9 cellular contexts compared by ENCODE assay signal in the genomic region with DNA sequence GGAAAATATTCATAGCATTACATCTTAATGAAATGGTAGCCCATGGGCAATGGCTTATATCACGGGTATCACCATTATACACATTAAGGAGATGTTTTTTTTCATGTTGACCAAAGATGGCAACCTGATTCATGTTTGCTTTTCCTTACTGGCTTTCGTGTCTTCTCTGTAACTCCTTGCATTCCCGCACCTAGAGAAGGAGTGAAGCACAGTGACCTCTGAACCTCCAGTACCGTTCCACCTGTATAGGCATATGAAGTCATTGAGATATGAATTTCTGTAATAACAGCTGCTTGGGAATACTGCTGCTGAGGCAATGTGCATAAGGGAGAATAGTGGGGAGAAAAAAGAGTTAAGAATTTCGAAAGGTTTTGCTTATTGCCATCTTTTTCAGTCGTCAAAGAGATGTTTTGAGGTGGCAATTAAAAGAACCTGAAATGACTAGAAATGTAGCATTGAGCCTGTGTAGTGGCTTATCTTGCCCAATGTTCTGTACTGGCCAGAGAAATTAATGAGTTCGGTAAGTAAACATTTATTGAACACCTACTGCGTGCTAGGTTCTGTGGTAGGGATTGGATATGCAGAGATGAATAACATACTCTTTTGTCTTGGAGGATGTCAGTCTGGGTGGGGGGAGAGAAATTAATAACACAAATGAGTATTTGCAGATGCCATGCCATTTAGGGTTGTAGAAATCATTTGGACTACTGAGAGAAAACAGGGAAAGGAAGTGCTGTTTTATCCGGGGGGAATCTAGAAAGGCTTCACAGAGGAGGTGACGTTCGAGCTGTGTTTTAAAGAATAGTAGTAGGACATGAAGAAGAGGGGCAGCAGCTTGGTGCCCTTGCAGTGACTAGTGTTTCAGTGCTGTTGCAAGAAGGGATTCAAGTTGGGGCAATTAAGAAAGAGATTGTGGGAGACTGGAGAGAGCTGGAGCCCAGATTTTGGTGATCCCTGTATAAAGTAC. TPM values are rescaled to one million over a fixed set of nuclear protein-coding genes. Genes with fewer than 3 reads are reported as not detected.
DNase-seq lines count a peak whose midpoint lies in the region; ATAC-seq and TF ChIP-seq lines count a peak whose summit lies in the region.
"Had no signal": no experiment of that assay in that cellular context is flagged by ENCODE, and none has a peak within 500 bp of the region (broad histone marks: within the 10 kb centered on the region; RNA-seq: fewer than 3 reads in every experiment).

No MANE protein-coding gene starts in this region.

- peak overlapping the region; percentile 99 to 100 for H3K27ac ChIP-seq in testis

- no peaks in the 10 kb centered on the region for H3K27me3 ChIP-seq in testis

- peaks cover 54% of the 10 kb centered on the region for H3K4me1 Mint-ChIP-seq in activated CD8-positive, alpha-beta memory T cell treated with anti-CD3 and anti-CD28 coated beads, Interleukin-2, amount 10 ng/mL, durations not matched to agents 7 days and 5 days
- peaks cover 68 to 71% of the 10 kb centered on the region in 2 donors for H3K4me1 Mint-ChIP-seq in immature natural killer cell

- peak overlapping the region; percentile 92 for H3K4me3 Mint-ChIP-seq in activated CD8-positive, alpha-beta memory T cell treated with anti-CD3 and anti-CD28 coated beads, Interleukin-2, amount 10 ng/mL, durations not matched to agents 7 days and 5 days
- peak overlapping the region; percentile 93 to 97 (median 96) for H3K4me3 Mint-ChIP-seq in immature natural killer cell

- peak overlapping the region in 1 of 2 donors; percentile 91 for H3K4me3 ChIP-seq in testis

- intact Hi-C loops in testis (cut with DNase I; ENCODE audit: low total_unique reads), result no loop called here

- ATAC-seq in activated CD8-positive, alpha-beta memory T cell treated with anti-CD3 and anti-CD28 coated beads, Interleukin-2, amount 10 ng/mL, durations not matched to agents 7 days and 5 days, result no peak
- no peak for ATAC-seq in activated naive CD4-positive, alpha-beta T cell treated with anti-CD3 and anti-CD28 coated beads, Interleukin-2, amount 50 U/mL, for 72 hours

- peak overlapping the region; percentile 91 for H3K27ac Mint-ChIP-seq in activated CD8-positive, alpha-beta memory T cell treated with anti-CD3 and anti-CD28 coated beads, Interleukin-2, amount 10 ng/mL, durations not matched to agents 7 days and 5 days
- H3K27ac Mint-ChIP-seq in activated naive CD4-positive, alpha-beta T cell treated with anti-CD3 and anti-CD28 coated beads, Interleukin-2, amount 50 U/mL, for 72 hours, result peak overlapping the region; percentile 96 to 97
- H3K27ac Mint-ChIP-seq in immature natural killer cell, result peak overlapping the region; percentile 92 to 97 (median 95)

- TF ChIP-seq POLR2A in testis (IDR thresholded peaks at IDR 0.05), result no peak

- no peaks in the 10 kb centered on the region for H3K27me3 Mint-ChIP-seq in activated CD8-positive, alpha-beta memory T cell treated with anti-CD3 and anti-CD28 coated beads, Interleukin-2, amount 10 ng/mL, durations not matched to agents 7 days and 5 days
- H3K27me3 Mint-ChIP-seq in immature natural killer cell (ENCODE audit: low read depth in 3 of 3), result peaks cover 4 to 12% (median 11%) of the 10 kb centered on the region in 3 donors

- no peaks in the 10 kb centered on the region for H3K9me3 ChIP-seq in testis

- peaks cover 16% of the 10 kb centered on the region for H3K36me3 Mint-ChIP-seq in activated CD8-positive, alpha-beta memory T cell treated with anti-CD3 and anti-CD28 coated beads, Interleukin-2, amount 10 ng/mL, durations not matched to agents 7 days and 5 days
- peaks cover 32 to 35% of the 10 kb centered on the region in 2 donors for H3K36me3 Mint-ChIP-seq in activated naive CD4-positive, alpha-beta T cell treated with anti-CD3 and anti-CD28 coated beads, Interleukin-2, amount 50 U/mL, for 72 hours
- H3K36me3 Mint-ChIP-seq in immature natural killer cell, result peaks cover 0 to 6% (median 0%) of the 10 kb centered on the region in 3 donors

- CTCF ChIA-PET in activated CD8-positive, alpha-beta memory T cell treated with anti-CD3 and anti-CD28 coated beads, Interleukin-2, amount 10 ng/mL, durations not matched to agents 7 days and 5 days (lab: Charles Lee), result interaction anchor here (1.1 to 4.1 kb wide), 6 partner anchors 9 to 26 kb away, joined by 3 to 25 read pairs (median 5); no protein-coding TSS in a partner anchor

- WGBS in testis, 2 donors, result 22 to 24% methylated on average over 11 of the region's 11 CpGs

- no peak for DNase-seq in activated CD8-positive, alpha-beta memory T cell treated with anti-CD3 and anti-CD28 coated beads, Interleukin-2, amount 10 ng/mL, durations not matched to agents 7 days and 5 days
- DNase-seq in activated CD8-positive, alpha-beta memory T cell treated with anti-CD3 and anti-CD28 coated beads, Interleukin-2, amount 50 U/mL, for 4 hours, result no peak
- DNase-seq in activated naive CD4-positive, alpha-beta T cell treated with anti-CD3 and anti-CD28 coated beads, Interleukin-2, amount 50 U/mL, for 72 hours (ENCODE audit: low spot score in 2 of 2), result no peak
- DNase-seq in immature natural killer cell (no peak), testis (no peak), putamen (ENCODE audit: low spot score) (no peak), GOT3 (lab: John Stamatoyannopoulos, UW) (no peak)
- no peak for DNase-seq in central memory CD4-positive, alpha-beta T cell
- DNase-seq: DMS53 had no signal

- peaks cover 38% of the 10 kb centered on the region for H3K4me1 ChIP-seq in testis

- no peak for TF ChIP-seq CTCF in testis (IDR thresholded peaks at IDR 0.05)

- H3K9me3 Mint-ChIP-seq in activated CD8-positive, alpha-beta memory T cell treated with anti-CD3 and anti-CD28 coated beads, Interleukin-2, amount 10 ng/mL, durations not matched to agents 7 days and 5 days (ENCODE audit: low read depth), result no peaks in the 10 kb centered on the region
- no peaks in the 10 kb centered on the region for H3K9me3 Mint-ChIP-seq in activated naive CD4-positive, alpha-beta T cell treated with anti-CD3 and anti-CD28 coated beads, Interleukin-2, amount 50 U/mL, for 72 hours
- no peaks in the 10 kb centered on the region for H3K9me3 Mint-ChIP-seq in immature natural killer cell

- no peaks in the 10 kb centered on the region for H3K36me3 ChIP-seq in testis (ENCODE audit: low read depth, missing control alignments)

RNA-seq across cellular contexts. Expression of a gene that starts 2.5 kb away (rescaled TPM):
- 10 to 100 TPM; 48.3 to 50.1 TPM for total RNA-seq in activated CD8-positive, alpha-beta memory T cell treated with anti-CD3 and anti-CD28 coated beads, Interleukin-2, amount 10 ng/mL, durations not matched to agents 7 days and 5 days
- total RNA-seq in activated naive CD4-positive, alpha-beta T cell treated with anti-CD3 and anti-CD28 coated beads, Interleukin-2, amount 50 U/mL, for 72 hours, result 10 to 100 TPM; 40.3 to 43.7 TPM
- polyA plus RNA-seq in immature natural killer cell (10 to 100 TPM in 2 of 3 donors, 1 to 10 TPM in 1; 6.1 to 25.9 (median 18.4) TPM), testis (ENCODE audit: insufficient read depth, low read depth, low replicate concordance) (122 TPM)
- 10 to 100 TPM; 65.8 to 86.3 TPM for total RNA-seq in testis

RNA-seq across cellular contexts. Expression of a gene that starts 50.5 kb away (rescaled TPM):
- 10 to 100 TPM; 60.2 to 64.6 TPM for total RNA-seq in activated CD8-positive, alpha-beta memory T cell treated with anti-CD3 and anti-CD28 coated beads, Interleukin-2, amount 10 ng/mL, durations not matched to agents 7 days and 5 days
- 10 to 100 TPM; 38.0 to 55.1 TPM for total RNA-seq in activated naive CD4-positive, alpha-beta T cell treated with anti-CD3 and anti-CD28 coated beads, Interleukin-2, amount 50 U/mL, for 72 hours
- polyA plus RNA-seq in immature natural killer cell, result 1 to 10 TPM; 1.3 to 2.5 (median 2.3) TPM
- total RNA-seq in testis, result 10 to 100 TPM; 39.7 to 58.8 TPM
- 23.3 TPM for polyA plus RNA-seq in testis (ENCODE audit: insufficient read depth, low read depth, low replicate concordance)
